In the genomic region with DNA sequence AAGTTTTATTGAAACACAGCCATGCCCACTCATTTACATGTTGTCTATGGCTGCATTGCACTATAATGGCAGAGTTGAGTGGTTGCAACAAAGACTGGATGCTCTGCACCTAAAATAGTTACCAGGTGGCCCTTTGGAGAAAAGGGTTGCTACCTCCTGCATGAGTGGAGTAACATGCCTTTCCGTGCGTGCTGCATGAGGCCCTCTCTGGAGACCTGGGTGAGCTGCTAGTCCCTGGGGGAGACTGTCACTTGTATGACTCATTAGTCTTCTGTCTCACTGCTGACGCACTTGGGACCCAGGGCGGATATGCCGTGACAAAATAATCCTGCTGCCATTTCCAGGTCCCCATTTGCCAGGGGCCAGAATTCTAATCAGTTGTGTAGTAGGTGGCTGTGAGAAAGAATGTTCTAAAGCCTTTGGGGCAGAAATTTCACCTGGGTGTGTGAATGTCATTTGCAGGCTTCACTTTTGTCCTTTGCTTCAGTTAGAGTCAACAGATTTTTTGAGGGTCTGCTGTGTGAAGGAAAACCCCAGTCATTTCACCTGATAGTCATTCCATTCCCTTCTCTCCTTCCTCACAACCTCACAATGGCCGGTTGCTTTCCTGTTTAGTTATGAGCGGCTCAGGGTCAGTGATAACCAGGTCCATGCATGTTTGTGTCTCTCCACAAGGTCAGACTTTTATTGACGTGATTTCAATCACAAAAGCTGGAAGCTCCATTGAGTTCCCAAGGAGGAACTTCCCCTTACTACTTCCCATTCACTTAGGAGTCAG, we compare ENCODE assay signal across 1 cellular context.
TF ChIP-seq lines count a peak whose summit lies in the region.

No MANE protein-coding gene starts in this region.

TF ChIP-seq in K562, 482 proteins besides CTCF, POLR2A, EP300 and RAD21 (continued from another document and continues in another):
- TF ChIP-seq PBX2 (CRISPR knock-in tag; IDR thresholded peaks at IDR 0.05; ENCODE audit: low read depth) = no peak
- 0 out of 2 replicates have a peak, but pooled peaks have one; percentile 20 for TF ChIP-seq PBX2 (tag; conservative IDR thresholded peaks at IDR 0.05; ENCODE audit: low read depth)
- TF ChIP-seq SLC30A9 (CRISPR knock-in tag; IDR thresholded peaks at IDR 0.05) = no peak
- no peak for TF ChIP-seq CBX5 (IDR thresholded peaks at IDR 0.05; ENCODE audit: borderline replicate concordance, low read depth)
- no peak for TF ChIP-seq TOE1 (IDR thresholded peaks at IDR 0.05; ENCODE audit: borderline replicate concordance)
- no peak for TF ChIP-seq TOE1 (CRISPR knock-in tag; IDR thresholded peaks at IDR 0.05; ENCODE audit: borderline replicate concordance, low read depth)
- no peak for TF ChIP-seq NFATC3 (IDR thresholded peaks at IDR 0.05)
- no peak for TF ChIP-seq ZNF77 (CRISPR knock-in tag; IDR thresholded peaks at IDR 0.05)
- TF ChIP-seq HINFP (tag; conservative IDR thresholded peaks at IDR 0.05; ENCODE audit: low read depth) = 0 out of 2 replicates have a peak, but pooled peaks have one; percentile 27
- TF ChIP-seq, protein P1, sequence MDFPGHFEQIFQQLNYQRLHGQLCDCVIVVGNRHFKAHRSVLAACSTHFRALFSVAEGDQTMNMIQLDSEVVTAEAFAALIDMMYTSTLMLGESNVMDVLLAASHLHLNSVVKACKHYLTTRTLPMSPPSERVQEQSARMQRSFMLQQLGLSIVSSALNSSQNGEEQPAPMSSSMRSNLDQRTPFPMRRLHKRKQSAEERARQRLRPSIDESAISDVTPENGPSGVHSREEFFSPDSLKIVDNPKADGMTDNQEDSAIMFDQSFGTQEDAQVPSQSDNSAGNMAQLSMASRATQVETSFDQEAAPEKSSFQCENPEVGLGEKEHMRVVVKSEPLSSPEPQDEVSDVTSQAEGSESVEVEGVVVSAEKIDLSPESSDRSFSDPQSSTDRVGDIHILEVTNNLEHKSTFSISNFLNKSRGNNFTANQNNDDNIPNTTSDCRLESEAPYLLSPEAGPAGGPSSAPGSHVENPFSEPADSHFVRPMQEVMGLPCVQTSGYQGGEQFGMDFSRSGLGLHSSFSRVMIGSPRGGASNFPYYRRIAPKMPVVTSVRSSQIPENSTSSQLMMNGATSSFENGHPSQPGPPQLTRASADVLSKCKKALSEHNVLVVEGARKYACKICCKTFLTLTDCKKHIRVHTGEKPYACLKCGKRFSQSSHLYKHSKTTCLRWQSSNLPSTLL (IDR thresholded peaks at IDR 0.05) = no peak
- TF ChIP-seq THRAP3 (IDR thresholded peaks at IDR 0.05; ENCODE audit: borderline replicate concordance) = no peak
- no peak for TF ChIP-seq ZC3H8 (IDR thresholded peaks at IDR 0.05)
- TF ChIP-seq ZSCAN29 (IDR thresholded peaks at IDR 0.05) = no peak
- no peak for TF ChIP-seq ZNF584 (CRISPR knock-in tag; IDR thresholded peaks at IDR 0.05; ENCODE audit: low read depth)
- no peak for TF ChIP-seq NR2C1 (IDR thresholded peaks at IDR 0.05)
- 0 out of 2 replicates have a peak, but pooled peaks have one; percentile 26 for TF ChIP-seq NR2C1 (tag; IDR thresholded peaks at IDR 0.05)
- TF ChIP-seq, protein P2, sequence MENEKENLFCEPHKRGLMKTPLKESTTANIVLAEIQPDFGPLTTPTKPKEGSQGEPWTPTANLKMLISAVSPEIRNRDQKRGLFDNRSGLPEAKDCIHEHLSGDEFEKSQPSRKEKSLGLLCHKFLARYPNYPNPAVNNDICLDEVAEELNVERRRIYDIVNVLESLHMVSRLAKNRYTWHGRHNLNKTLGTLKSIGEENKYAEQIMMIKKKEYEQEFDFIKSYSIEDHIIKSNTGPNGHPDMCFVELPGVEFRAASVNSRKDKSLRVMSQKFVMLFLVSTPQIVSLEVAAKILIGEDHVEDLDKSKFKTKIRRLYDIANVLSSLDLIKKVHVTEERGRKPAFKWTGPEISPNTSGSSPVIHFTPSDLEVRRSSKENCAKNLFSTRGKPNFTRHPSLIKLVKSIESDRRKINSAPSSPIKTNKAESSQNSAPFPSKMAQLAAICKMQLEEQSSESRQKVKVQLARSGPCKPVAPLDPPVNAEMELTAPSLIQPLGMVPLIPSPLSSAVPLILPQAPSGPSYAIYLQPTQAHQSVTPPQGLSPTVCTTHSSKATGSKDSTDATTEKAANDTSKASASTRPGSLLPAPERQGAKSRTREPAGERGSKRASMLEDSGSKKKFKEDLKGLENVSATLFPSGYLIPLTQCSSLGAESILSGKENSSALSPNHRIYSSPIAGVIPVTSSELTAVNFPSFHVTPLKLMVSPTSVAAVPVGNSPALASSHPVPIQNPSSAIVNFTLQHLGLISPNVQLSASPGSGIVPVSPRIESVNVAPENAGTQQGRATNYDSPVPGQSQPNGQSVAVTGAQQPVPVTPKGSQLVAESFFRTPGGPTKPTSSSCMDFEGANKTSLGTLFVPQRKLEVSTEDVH (IDR thresholded peaks at IDR 0.05; ENCODE audit: low read depth, partially characterized antibody) = no peak
- TF ChIP-seq ZNF780A (CRISPR knock-in tag; IDR thresholded peaks at IDR 0.05) = no peak
- TF ChIP-seq GATAD2A (IDR thresholded peaks at IDR 0.05) = no peak
- no peak for TF ChIP-seq MYNN (IDR thresholded peaks at IDR 0.05)
- TF ChIP-seq MYNN (CRISPR knock-in tag; IDR thresholded peaks at IDR 0.05) = no peak
- TF ChIP-seq ERF (CRISPR knock-in tag; IDR thresholded peaks at IDR 0.05) = no peak
- 0 out of 2 replicates have a peak, but pooled peaks have one; percentile 24 for TF ChIP-seq ZNF589 (CRISPR knock-in tag; IDR thresholded peaks at IDR 0.05; ENCODE audit: low read depth)
- TF ChIP-seq MLX (CRISPR knock-in tag; conservative IDR thresholded peaks at IDR 0.05) = no peak
- TF ChIP-seq JUNB (CRISPR knock-in tag; conservative IDR thresholded peaks at IDR 0.05) = no peak
- TF ChIP-seq, protein P3, sequence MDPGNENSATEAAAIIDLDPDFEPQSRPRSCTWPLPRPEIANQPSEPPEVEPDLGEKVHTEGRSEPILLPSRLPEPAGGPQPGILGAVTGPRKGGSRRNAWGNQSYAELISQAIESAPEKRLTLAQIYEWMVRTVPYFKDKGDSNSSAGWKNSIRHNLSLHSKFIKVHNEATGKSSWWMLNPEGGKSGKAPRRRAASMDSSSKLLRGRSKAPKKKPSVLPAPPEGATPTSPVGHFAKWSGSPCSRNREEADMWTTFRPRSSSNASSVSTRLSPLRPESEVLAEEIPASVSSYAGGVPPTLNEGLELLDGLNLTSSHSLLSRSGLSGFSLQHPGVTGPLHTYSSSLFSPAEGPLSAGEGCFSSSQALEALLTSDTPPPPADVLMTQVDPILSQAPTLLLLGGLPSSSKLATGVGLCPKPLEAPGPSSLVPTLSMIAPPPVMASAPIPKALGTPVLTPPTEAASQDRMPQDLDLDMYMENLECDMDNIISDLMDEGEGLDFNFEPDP (CRISPR knock-in tag; IDR thresholded peaks at IDR 0.05) = no peak
- no peak for TF ChIP-seq NR4A1 (CRISPR knock-in tag; IDR thresholded peaks at IDR 0.05)
- TF ChIP-seq NR4A1 (tag; IDR thresholded peaks at IDR 0.05) = no peak
- TF ChIP-seq CBX3 (IDR thresholded peaks at IDR 0.05; ENCODE audit: borderline replicate concordance in 1 of 2, low read length in 2 of 2) = peak in 1 of 2 experiments; percentile 65; a peak in 1 of 3 replicates
- TF ChIP-seq SMARCE1 (IDR thresholded peaks at IDR 0.05) = peak; percentile 17; the same call in 1 of the 2 replicates
- TF ChIP-seq TCF7L2 (IDR thresholded peaks at IDR 0.05; ENCODE audit: low read depth, low read length) = no peak
- no peak for TF ChIP-seq IFI16 (CRISPR knock-in tag; IDR thresholded peaks at IDR 0.05)
- TF ChIP-seq MEF2D (tag; conservative IDR thresholded peaks at IDR 0.05; ENCODE audit: low read depth) = no peak
- TF ChIP-seq IRF2 (CRISPR knock-in tag; IDR thresholded peaks at IDR 0.05) = no peak
- no peak for TF ChIP-seq BCOR (IDR thresholded peaks at IDR 0.05)
- TF ChIP-seq, protein P4, sequence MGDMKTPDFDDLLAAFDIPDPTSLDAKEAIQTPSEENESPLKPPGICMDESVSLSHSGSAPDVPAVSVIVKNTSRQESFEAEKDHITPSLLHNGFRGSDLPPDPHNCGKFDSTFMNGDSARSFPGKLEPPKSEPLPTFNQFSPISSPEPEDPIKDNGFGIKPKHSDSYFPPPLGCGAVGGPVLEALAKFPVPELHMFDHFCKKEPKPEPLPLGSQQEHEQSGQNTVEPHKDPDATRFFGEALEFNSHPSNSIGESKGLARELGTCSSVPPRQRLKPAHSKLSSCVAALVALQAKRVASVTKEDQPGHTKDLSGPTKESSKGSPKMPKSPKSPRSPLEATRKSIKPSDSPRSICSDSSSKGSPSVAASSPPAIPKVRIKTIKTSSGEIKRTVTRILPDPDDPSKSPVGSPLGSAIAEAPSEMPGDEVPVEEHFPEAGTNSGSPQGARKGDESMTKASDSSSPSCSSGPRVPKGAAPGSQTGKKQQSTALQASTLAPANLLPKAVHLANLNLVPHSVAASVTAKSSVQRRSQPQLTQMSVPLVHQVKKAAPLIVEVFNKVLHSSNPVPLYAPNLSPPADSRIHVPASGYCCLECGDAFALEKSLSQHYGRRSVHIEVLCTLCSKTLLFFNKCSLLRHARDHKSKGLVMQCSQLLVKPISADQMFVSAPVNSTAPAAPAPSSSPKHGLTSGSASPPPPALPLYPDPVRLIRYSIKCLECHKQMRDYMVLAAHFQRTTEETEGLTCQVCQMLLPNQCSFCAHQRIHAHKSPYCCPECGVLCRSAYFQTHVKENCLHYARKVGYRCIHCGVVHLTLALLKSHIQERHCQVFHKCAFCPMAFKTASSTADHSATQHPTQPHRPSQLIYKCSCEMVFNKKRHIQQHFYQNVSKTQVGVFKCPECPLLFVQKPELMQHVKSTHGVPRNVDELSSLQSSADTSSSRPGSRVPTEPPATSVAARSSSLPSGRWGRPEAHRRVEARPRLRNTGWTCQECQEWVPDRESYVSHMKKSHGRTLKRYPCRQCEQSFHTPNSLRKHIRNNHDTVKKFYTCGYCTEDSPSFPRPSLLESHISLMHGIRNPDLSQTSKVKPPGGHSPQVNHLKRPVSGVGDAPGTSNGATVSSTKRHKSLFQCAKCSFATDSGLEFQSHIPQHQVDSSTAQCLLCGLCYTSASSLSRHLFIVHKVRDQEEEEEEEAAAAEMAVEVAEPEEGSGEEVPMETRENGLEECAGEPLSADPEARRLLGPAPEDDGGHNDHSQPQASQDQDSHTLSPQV (IDR thresholded peaks at IDR 0.05) = peak; percentile 61; the same call in 1 of the 2 replicates
- TF ChIP-seq USF2 (CRISPR knock-in tag; IDR thresholded peaks at IDR 0.05) = no peak
- no peak for TF ChIP-seq SOX6 (IDR thresholded peaks at IDR 0.05)
- TF ChIP-seq CCAR2 (IDR thresholded peaks at IDR 0.05; ENCODE audit: low read depth, low read length) = no peak
- TF ChIP-seq RFX5 (IDR thresholded peaks at IDR 0.05; ENCODE audit: low read depth, low read length) = no peak
- no peak for TF ChIP-seq ILF3 (IDR thresholded peaks at IDR 0.05; ENCODE audit: borderline replicate concordance)
- TF ChIP-seq MXI1 (IDR thresholded peaks at IDR 0.05; ENCODE audit: low read depth, low read length) = no peak
- TF ChIP-seq ZNF507 (tag; conservative IDR thresholded peaks at IDR 0.05) = no peak
- no peak for TF ChIP-seq ZNF12 (CRISPR knock-in tag; IDR thresholded peaks at IDR 0.05)
- TF ChIP-seq MECOM (CRISPR knock-in tag; IDR thresholded peaks at IDR 0.05) = no peak
- TF ChIP-seq ZNF444 (CRISPR knock-in tag; IDR thresholded peaks at IDR 0.05) = no peak
- peak; percentile 90 for TF ChIP-seq ATF3 (IDR thresholded peaks at IDR 0.05)
- TF ChIP-seq ATF3 (CRISPR knock-in tag; conservative IDR thresholded peaks at IDR 0.05) = no peak
- TF ChIP-seq ATF1 (CRISPR knock-in tag; IDR thresholded peaks at IDR 0.05) = no peak
- peak; percentile 80 for TF ChIP-seq ATF1 (tag; IDR thresholded peaks at IDR 0.05)
